In the genomic region with DNA sequence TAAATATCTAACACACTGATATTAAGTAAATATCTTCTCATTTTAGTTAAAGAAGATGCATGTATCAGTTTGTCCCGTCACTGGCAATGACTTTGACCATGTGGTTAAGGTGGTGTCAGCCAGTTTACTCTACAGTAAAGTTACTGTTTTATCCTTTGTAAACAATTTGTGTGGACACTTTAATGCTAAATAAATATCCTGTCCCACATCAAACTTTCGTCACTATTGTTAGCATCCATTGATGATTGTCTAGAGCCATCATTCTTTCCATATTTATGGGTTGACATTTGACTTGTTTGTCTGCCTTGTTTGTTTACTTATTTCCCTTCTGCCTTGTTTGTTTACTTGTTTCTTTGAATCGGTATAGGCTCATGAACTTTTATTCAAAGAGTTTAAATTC, we compare ENCODE assay signal across 1 cellular context.
TF ChIP-seq lines count a peak whose summit lies in the region.

No MANE protein-coding gene starts in this region.

TF ChIP-seq in HepG2, 621 proteins besides CTCF, POLR2A, EP300 and RAD21 (continued from another document and continues in another):
- TF ChIP-seq ZNF749 (CRISPR knock-in tag; IDR thresholded peaks at IDR 0.05; ENCODE audit: borderline replicate concordance): no peak
- no peak for TF ChIP-seq ATRX (CRISPR knock-in tag; IDR thresholded peaks at IDR 0.05; ENCODE audit: borderline replicate concordance)
- TF ChIP-seq, protein P1, sequence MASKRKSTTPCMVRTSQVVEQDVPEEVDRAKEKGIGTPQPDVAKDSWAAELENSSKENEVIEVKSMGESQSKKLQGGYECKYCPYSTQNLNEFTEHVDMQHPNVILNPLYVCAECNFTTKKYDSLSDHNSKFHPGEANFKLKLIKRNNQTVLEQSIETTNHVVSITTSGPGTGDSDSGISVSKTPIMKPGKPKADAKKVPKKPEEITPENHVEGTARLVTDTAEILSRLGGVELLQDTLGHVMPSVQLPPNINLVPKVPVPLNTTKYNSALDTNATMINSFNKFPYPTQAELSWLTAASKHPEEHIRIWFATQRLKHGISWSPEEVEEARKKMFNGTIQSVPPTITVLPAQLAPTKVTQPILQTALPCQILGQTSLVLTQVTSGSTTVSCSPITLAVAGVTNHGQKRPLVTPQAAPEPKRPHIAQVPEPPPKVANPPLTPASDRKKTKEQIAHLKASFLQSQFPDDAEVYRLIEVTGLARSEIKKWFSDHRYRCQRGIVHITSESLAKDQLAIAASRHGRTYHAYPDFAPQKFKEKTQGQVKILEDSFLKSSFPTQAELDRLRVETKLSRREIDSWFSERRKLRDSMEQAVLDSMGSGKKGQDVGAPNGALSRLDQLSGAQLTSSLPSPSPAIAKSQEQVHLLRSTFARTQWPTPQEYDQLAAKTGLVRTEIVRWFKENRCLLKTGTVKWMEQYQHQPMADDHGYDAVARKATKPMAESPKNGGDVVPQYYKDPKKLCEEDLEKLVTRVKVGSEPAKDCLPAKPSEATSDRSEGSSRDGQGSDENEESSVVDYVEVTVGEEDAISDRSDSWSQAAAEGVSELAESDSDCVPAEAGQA (IDR thresholded peaks at IDR 0.05; ENCODE audit: low read depth): no peak
- TF ChIP-seq, protein P1 (CRISPR knock-in tag; IDR thresholded peaks at IDR 0.05; ENCODE audit: borderline replicate concordance): no peak
- TF ChIP-seq, protein P2, sequence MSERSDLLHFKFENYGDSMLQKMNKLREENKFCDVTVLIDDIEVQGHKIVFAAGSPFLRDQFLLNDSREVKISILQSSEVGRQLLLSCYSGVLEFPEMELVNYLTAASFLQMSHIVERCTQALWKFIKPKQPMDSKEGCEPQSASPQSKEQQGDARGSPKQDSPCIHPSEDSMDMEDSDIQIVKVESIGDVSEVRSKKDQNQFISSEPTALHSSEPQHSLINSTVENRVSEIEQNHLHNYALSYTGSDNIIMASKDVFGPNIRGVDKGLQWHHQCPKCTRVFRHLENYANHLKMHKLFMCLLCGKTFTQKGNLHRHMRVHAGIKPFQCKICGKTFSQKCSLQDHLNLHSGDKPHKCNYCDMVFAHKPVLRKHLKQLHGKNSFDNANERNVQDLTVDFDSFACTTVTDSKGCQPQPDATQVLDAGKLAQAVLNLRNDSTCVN (CRISPR knock-in tag; IDR thresholded peaks at IDR 0.05; ENCODE audit: borderline replicate concordance): no peak
- TF ChIP-seq, protein P3, sequence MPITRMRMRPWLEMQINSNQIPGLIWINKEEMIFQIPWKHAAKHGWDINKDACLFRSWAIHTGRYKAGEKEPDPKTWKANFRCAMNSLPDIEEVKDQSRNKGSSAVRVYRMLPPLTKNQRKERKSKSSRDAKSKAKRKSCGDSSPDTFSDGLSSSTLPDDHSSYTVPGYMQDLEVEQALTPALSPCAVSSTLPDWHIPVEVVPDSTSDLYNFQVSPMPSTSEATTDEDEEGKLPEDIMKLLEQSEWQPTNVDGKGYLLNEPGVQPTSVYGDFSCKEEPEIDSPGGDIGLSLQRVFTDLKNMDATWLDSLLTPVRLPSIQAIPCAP (CRISPR knock-in tag; IDR thresholded peaks at IDR 0.05; ENCODE audit: low read depth): no peak
- TF ChIP-seq, protein P4, sequence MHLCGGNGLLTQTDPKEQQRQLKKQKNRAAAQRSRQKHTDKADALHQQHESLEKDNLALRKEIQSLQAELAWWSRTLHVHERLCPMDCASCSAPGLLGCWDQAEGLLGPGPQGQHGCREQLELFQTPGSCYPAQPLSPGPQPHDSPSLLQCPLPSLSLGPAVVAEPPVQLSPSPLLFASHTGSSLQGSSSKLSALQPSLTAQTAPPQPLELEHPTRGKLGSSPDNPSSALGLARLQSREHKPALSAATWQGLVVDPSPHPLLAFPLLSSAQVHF (CRISPR knock-in tag; IDR thresholded peaks at IDR 0.05): no peak
- TF ChIP-seq RORA (CRISPR knock-in tag; IDR thresholded peaks at IDR 0.05): no peak
- TF ChIP-seq MIER3 (CRISPR knock-in tag; IDR thresholded peaks at IDR 0.05; ENCODE audit: borderline replicate concordance): no peak
- no peak for TF ChIP-seq CEBPZ (IDR thresholded peaks at IDR 0.05; ENCODE audit: low read length)
- no peak for TF ChIP-seq ZSCAN29 (CRISPR knock-in tag; conservative IDR thresholded peaks at IDR 0.05)
- TF ChIP-seq ZNF121 (CRISPR knock-in tag; IDR thresholded peaks at IDR 0.05): no peak
- no peak for TF ChIP-seq ZNF12 (CRISPR knock-in tag; IDR thresholded peaks at IDR 0.05)
- TF ChIP-seq HNRNPH1 (optimal IDR thresholded peaks at IDR 0.05; ENCODE audit: low read depth, low read length): no peak
- TF ChIP-seq, protein P5, sequence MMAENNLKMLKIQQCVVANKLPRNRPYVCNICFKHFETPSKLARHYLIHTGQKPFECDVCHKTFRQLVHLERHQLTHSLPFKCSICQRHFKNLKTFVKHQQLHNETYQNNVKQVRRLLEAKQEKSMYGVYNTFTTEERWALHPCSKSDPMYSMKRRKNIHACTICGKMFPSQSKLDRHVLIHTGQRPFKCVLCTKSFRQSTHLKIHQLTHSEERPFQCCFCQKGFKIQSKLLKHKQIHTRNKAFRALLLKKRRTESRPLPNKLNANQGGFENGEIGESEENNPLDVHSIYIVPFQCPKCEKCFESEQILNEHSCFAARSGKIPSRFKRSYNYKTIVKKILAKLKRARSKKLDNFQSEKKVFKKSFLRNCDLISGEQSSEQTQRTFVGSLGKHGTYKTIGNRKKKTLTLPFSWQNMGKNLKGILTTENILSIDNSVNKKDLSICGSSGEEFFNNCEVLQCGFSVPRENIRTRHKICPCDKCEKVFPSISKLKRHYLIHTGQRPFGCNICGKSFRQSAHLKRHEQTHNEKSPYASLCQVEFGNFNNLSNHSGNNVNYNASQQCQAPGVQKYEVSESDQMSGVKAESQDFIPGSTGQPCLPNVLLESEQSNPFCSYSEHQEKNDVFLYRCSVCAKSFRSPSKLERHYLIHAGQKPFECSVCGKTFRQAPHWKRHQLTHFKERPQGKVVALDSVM (CRISPR knock-in tag; IDR thresholded peaks at IDR 0.05): no peak
- TF ChIP-seq, protein P6, sequence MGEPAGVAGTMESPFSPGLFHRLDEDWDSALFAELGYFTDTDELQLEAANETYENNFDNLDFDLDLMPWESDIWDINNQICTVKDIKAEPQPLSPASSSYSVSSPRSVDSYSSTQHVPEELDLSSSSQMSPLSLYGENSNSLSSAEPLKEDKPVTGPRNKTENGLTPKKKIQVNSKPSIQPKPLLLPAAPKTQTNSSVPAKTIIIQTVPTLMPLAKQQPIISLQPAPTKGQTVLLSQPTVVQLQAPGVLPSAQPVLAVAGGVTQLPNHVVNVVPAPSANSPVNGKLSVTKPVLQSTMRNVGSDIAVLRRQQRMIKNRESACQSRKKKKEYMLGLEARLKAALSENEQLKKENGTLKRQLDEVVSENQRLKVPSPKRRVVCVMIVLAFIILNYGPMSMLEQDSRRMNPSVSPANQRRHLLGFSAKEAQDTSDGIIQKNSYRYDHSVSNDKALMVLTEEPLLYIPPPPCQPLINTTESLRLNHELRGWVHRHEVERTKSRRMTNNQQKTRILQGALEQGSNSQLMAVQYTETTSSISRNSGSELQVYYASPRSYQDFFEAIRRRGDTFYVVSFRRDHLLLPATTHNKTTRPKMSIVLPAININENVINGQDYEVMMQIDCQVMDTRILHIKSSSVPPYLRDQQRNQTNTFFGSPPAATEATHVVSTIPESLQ (CRISPR knock-in tag; conservative IDR thresholded peaks at IDR 0.05): no peak
- no peak for TF ChIP-seq MEIS2 (CRISPR knock-in tag; IDR thresholded peaks at IDR 0.05)
- TF ChIP-seq ISL2 (CRISPR knock-in tag; IDR thresholded peaks at IDR 0.05): no peak; the same call in 1 of the 2 replicates
- TF ChIP-seq CREM (IDR thresholded peaks at IDR 0.05): peak; percentile 57; the same call in 1 of the 2 replicates
- no peak for TF ChIP-seq CREM (CRISPR knock-in tag; IDR thresholded peaks at IDR 0.05)
- TF ChIP-seq, protein P7, sequence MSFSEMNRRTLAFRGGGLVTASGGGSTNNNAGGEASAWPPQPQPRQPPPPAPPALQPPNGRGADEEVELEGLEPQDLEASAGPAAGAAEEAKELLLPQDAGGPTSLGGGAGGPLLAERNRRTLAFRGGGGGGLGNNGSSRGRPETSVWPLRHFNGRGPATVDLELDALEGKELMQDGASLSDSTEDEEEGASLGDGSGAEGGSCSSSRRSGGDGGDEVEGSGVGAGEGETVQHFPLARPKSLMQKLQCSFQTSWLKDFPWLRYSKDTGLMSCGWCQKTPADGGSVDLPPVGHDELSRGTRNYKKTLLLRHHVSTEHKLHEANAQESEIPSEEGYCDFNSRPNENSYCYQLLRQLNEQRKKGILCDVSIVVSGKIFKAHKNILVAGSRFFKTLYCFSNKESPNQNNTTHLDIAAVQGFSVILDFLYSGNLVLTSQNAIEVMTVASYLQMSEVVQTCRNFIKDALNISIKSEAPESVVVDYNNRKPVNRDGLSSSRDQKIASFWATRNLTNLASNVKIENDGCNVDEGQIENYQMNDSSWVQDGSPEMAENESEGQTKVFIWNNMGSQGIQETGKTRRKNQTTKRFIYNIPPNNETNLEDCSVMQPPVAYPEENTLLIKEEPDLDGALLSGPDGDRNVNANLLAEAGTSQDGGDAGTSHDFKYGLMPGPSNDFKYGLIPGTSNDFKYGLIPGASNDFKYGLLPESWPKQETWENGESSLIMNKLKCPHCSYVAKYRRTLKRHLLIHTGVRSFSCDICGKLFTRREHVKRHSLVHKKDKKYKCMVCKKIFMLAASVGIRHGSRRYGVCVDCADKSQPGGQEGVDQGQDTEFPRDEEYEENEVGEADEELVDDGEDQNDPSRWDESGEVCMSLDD (CRISPR knock-in tag; IDR thresholded peaks at IDR 0.05; ENCODE audit: borderline replicate concordance): no peak
- no peak for TF ChIP-seq ZBTB3 (CRISPR knock-in tag; IDR thresholded peaks at IDR 0.05; ENCODE audit: borderline replicate concordance, low read depth)
- no peak for TF ChIP-seq IRX3 (CRISPR knock-in tag; IDR thresholded peaks at IDR 0.05; ENCODE audit: borderline replicate concordance, low read depth)
- no peak for TF ChIP-seq ZNF124 (CRISPR knock-in tag; IDR thresholded peaks at IDR 0.05)
